In genomic region chrX:71365356-71365875, GRCh38 we compare ENCODE assay signal across 8 cellular contexts. TPM values are rescaled to one million over a fixed set of nuclear protein-coding genes. Genes with fewer than 3 reads are reported as not detected.
DNase-seq lines count a peak whose midpoint lies in the region; ATAC-seq and TF ChIP-seq lines count a peak whose summit lies in the region.

No MANE protein-coding gene starts in this region.

- H3K4me3 ChIP-seq in heart left ventricle (peak overlapping the region; percentile 22 to 93 (median 72)), right atrium auricular region (peak overlapping the region; percentile 43 to 56)

- TF ChIP-seq POLR2A in heart left ventricle (IDR thresholded peaks at IDR 0.05) = no peak

- H3K4me1 ChIP-seq in heart left ventricle (peaks cover 0 to 19% (median 10%) of the 10 kb centered on the region in 12 donors), right atrium auricular region (peaks cover 0 to 10% of the 10 kb centered on the region in 2 donors)

- peaks cover 16% of the 10 kb centered on the region for H3K4me1 Mint-ChIP-seq in T-helper 17 cell
- peaks cover 7 to 14% of the 10 kb centered on the region in 2 donors for H3K4me1 Mint-ChIP-seq in stimulated activated naive B cell treated with anti-CD40 and anti-IgM and Interleukin-4, amounts not matched to agents 10 μg/mL and 1 μg/mL and 100 μg/mL, for 72 hours

- H3K36me3 ChIP-seq in heart left ventricle (peaks cover 0 to 20% (median 7%) of the 10 kb centered on the region in 9 donors), right atrium auricular region (no peaks in the 10 kb centered on the region)

- no peaks in the 10 kb centered on the region for H3K27me3 Mint-ChIP-seq in T-helper 17 cell
- no peaks in the 10 kb centered on the region for H3K27me3 Mint-ChIP-seq in stimulated activated naive B cell treated with anti-CD40 and anti-IgM and Interleukin-4, amounts not matched to agents 10 μg/mL and 1 μg/mL and 100 μg/mL, for 72 hours

- peak in 1 of 4 donors; percentile 1 for ATAC-seq in heart left ventricle
- ATAC-seq in T-helper 17 cell = no peak
- ATAC-seq in stimulated activated naive B cell treated with anti-CD40 and anti-IgM and Interleukin-4, amounts not matched to agents 10 μg/mL and 1 μg/mL and 100 μg/mL, for 72 hours (replicated peaks) = peak; percentile 0 to 3

- no peak for DNase-seq in heart left ventricle
- DNase-seq in cardiac septum (ENCODE audit: low spot score) = no peak
- no peak for DNase-seq in T-helper 17 cell
- no peak for DNase-seq in right atrium auricular region (ENCODE audit: low spot score)
- no peak for DNase-seq in stimulated activated naive B cell treated with anti-CD40 and anti-IgM and Interleukin-4, amounts not matched to agents 10 μg/mL and 1 μg/mL and 100 μg/mL, for 72 hours
- DNase-seq in activated effector memory CD4-positive, alpha-beta T cell treated with Interleukin-2 at 50 U/mL for 16 hours = no peak
- no peak for DNase-seq in DMS114 treated with DMSO at 0.1 percent for 48 hours (lab: John Stamatoyannopoulos, UW; ENCODE audit: unreplicated experiment)
- no peak for DNase-seq in AG08395 (ENCODE audit: low spot score)

- H3K27ac ChIP-seq in heart left ventricle (peak overlapping the region; percentile 77 to 96 (median 92)), right atrium auricular region (peak overlapping the region; percentile 81)

- peaks cover 0 to 9% (median 0%) of the 10 kb centered on the region in 12 donors for H3K9me3 ChIP-seq in heart left ventricle
- H3K9me3 ChIP-seq in T-helper 17 cell (ENCODE audit: control insufficient read depth, low read length, poor library complexity, severe bottlenecking) = no peaks in the 10 kb centered on the region
- H3K9me3 ChIP-seq in right atrium auricular region = no peaks in the 10 kb centered on the region

- TF ChIP-seq CTCF in heart left ventricle (IDR thresholded peaks at IDR 0.05) (no peak), right atrium auricular region (IDR thresholded peaks at IDR 0.05) (no peak)

- 6 to 60% (median 25%) methylated on average over 16 of the region's 16 CpGs for WGBS in heart left ventricle, 4 donors

- H3K27ac Mint-ChIP-seq in T-helper 17 cell = peak overlapping the region; percentile 97
- H3K27ac Mint-ChIP-seq in stimulated activated naive B cell treated with anti-CD40 and anti-IgM and Interleukin-4, amounts not matched to agents 10 μg/mL and 1 μg/mL and 100 μg/mL, for 72 hours = peak overlapping the region; percentile 99

- H3K36me3 Mint-ChIP-seq in T-helper 17 cell (ENCODE audit: low read depth) = no peaks in the 10 kb centered on the region
- peaks cover 11 to 13% of the 10 kb centered on the region in 2 donors for H3K36me3 Mint-ChIP-seq in stimulated activated naive B cell treated with anti-CD40 and anti-IgM and Interleukin-4, amounts not matched to agents 10 μg/mL and 1 μg/mL and 100 μg/mL, for 72 hours

- no peaks in the 10 kb centered on the region for H3K9me3 Mint-ChIP-seq in stimulated activated naive B cell treated with anti-CD40 and anti-IgM and Interleukin-4, amounts not matched to agents 10 μg/mL and 1 μg/mL and 100 μg/mL, for 72 hours

- intact Hi-C loops in heart left ventricle (cut with DNase I) = loop anchor here in 5 of 10 donors (10.0 kb wide), 2 partner anchors 81 to 111 kb away; partner anchors contain the start of genes ZMYM3 (in 4 of the 5) and NONO (in 2 of the 5)
- intact Hi-C loops in cardiac septum (cut with DNase I) = loop anchor here (5.0 to 10.0 kb wide), 4 partner anchors 83 to 268 kb away; partner anchors contain the start of genes FOXO4, NONO and ZMYM3

- H3K27me3 ChIP-seq in heart left ventricle = no peaks in the 10 kb centered on the region
- no peaks in the 10 kb centered on the region for H3K27me3 ChIP-seq in right atrium auricular region

- H3K4me3 Mint-ChIP-seq in T-helper 17 cell = peak overlapping the region; percentile 97
- H3K4me3 Mint-ChIP-seq in stimulated activated naive B cell treated with anti-CD40 and anti-IgM and Interleukin-4, amounts not matched to agents 10 μg/mL and 1 μg/mL and 100 μg/mL, for 72 hours = peak overlapping the region; percentile 91 to 99

RNA-seq across cellular contexts. Expression of gene TAF1, which starts 0.7 kb away (rescaled TPM):
- total RNA-seq in heart left ventricle (10 to 100 TPM; 14.3 to 27.8 (median 20.8) TPM), cardiac septum (25.7 TPM), T-helper 17 cell (10 to 100 TPM; 52.9 to 62.5 TPM), right atrium auricular region (10 to 100 TPM; 17.9 to 19.1 TPM)
- polyA plus RNA-seq in heart left ventricle = 10 to 100 TPM in 1 of 2 donors, 1 to 10 TPM in 1; 8.8 to 14.0 TPM
